Comparison of ENCODE assay signal across 8 cellular contexts in the genomic region with DNA sequence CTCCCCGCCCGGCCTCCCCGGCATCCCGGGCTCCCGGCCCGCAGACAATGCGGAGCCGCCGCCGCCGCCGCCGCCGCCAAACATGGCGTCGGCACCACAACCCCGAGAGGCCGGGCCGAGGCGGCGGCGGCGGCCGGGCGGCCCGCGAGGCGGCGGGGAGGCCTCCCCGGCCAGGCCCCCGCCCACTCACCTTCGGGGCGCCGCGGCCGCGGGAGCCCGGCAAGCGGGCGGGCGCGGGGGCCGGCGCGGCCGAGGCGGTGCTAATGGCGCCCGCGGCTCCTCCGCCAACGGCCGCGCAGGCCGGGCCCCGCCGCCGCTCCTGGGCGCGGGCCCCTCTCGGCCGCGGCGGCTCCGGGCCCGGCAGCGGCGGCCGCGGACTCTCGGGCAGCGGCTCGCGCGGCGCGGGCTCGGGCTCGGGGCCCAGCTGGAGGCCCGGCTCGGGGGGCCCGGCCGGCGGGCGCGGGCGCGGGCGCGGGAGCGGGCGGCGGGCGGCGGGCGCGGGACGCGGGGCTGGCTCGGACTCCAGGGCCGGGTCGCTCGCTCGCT. TPM values are rescaled to one million over a fixed set of nuclear protein-coding genes. Genes with fewer than 3 reads are reported as not detected.
A peak's percentile ranks its signal among the peaks of the same experiment; 100 is the strongest.
DNase-seq lines count a peak whose midpoint lies in the region; ATAC-seq, FAIRE-seq and TF ChIP-seq lines count a peak whose summit lies in the region.

No MANE protein-coding gene starts in this region.

- no peak overlapping the region for H3K56ac ChIP-seq in H1 (replicated peaks; ENCODE audit: insufficient read length, low read depth, low read length)

- H4K20me1 ChIP-seq in OCI-LY7 (ENCODE audit: insufficient read depth, low read length) (peaks cover 15% of the 10 kb centered on the region; the same call in 1 of the 2 replicates), H1 (replicated peaks in 1 of 2; ENCODE audit: control insufficient read depth in 1 of 2, insufficient read depth in 2 of 2, low read length in 2 of 2) (peaks cover 34 to 35% of the 10 kb centered on the region in 2 experiments)

- no peak overlapping the region for H3K4ac ChIP-seq in H1 (replicated peaks; ENCODE audit: insufficient read length, low read depth, low read length)

- no peak overlapping the region for H3K18ac ChIP-seq in H1 (ENCODE audit: extremely low read depth, low read length)

- H2BK20ac ChIP-seq in H1 (ENCODE audit: low read length), result no peak overlapping the region

- peaks cover 32% of the 10 kb centered on the region for H3K36me3 ChIP-seq in OCI-LY7 (ENCODE audit: insufficient read depth, low read length)
- H3K36me3 ChIP-seq in H1 (ENCODE audit: control insufficient read depth in 2 of 4, insufficient read depth in 4 of 4, low read length in 3 of 4), result peaks cover 12 to 21% (median 15%) of the 10 kb centered on the region in 4 experiments
- peaks cover 17% of the 10 kb centered on the region for H3K36me3 ChIP-seq in neutrophil

- 0% methylated on average over 6 of the region's 104 CpGs; no CpG with 5 or more reads in 1 of the 2 experiments for WGBS in H1 (ENCODE audit: extremely low coverage in 1 of 2, insufficient coverage in 1 of 2, insufficient read length in 1 of 2, insufficient replicate concordance in 2 of 2, low coverage in 1 of 2, low lambda C conversion rate in 2 of 2, missing lambda C conversion rate in 1 of 2), 2 experiments

- no peak for TF ChIP-seq EP300 in H1 (IDR thresholded peaks at IDR 0.05; ENCODE audit: borderline replicate concordance in 1 of 2, low read depth in 2 of 2, low read length in 2 of 2)

- H3K79me1 ChIP-seq in H1 (ENCODE audit: low read depth, low read length), result peaks cover 23% of the 10 kb centered on the region

- H2BK12ac ChIP-seq in H1 (ENCODE audit: low read depth, low read length), result no peak overlapping the region

- H3K27me3 ChIP-seq in H1 (replicated peaks in 1 of 4; ENCODE audit: control insufficient read depth in 3 of 4, extremely low read depth in 1 of 4, insufficient read depth in 3 of 4, low read length in 3 of 4) (no peaks in the 10 kb centered on the region; a peak in 1 of 7 replicates), neutrophil (no peaks in the 10 kb centered on the region)

- H3K4me3 ChIP-seq in OCI-LY7 (ENCODE audit: low read depth, low read length, poor library complexity, severe bottlenecking), result peak overlapping the region; percentile 78
- peak overlapping the region in 3 of 4 experiments; percentile 66 to 87 (median 66); a peak in 5 of 8 replicates for H3K4me3 ChIP-seq in H1 (ENCODE audit: extremely low read depth in 1 of 4, insufficient read depth in 2 of 4, low read depth in 3 of 4, low read length in 4 of 4)
- H3K4me3 ChIP-seq in neutrophil (ENCODE audit: low read depth in 1 of 2, low read length in 1 of 2), result peak overlapping the region; percentile 75 to 76

- H3K4me1 ChIP-seq in OCI-LY7 (ENCODE audit: insufficient read depth, low read length, poor library complexity, severe bottlenecking), result peaks cover 38% of the 10 kb centered on the region
- H3K4me1 ChIP-seq in H1 (replicated peaks in 1 of 4; ENCODE audit: control insufficient read depth in 3 of 4, insufficient read depth in 4 of 4, low read length in 3 of 4), result peaks cover 0 to 9% (median 7%) of the 10 kb centered on the region in 4 experiments; a peak in 5 of 7 replicates
- peaks cover 20 to 26% of the 10 kb centered on the region in 2 experiments for H3K4me1 ChIP-seq in neutrophil (ENCODE audit: control insufficient read depth in 1 of 2, insufficient read depth in 1 of 2, low read depth in 1 of 2, low read length in 1 of 2)

- H3K9me3 ChIP-seq in OCI-LY7 (ENCODE audit: low read length) (no peaks in the 10 kb centered on the region), H1 (ENCODE audit: insufficient read depth in 2 of 2, low read depth in 1 of 2, low read length in 1 of 2) (peaks cover 22 to 26% of the 10 kb centered on the region in 2 experiments), neutrophil (no peaks in the 10 kb centered on the region)

- peak overlapping the region; percentile 61 for H3K27ac ChIP-seq in OCI-LY7 (ENCODE audit: low read depth, low read length, poor library complexity, severe bottlenecking)
- no peak overlapping the region for H3K27ac ChIP-seq in H1 (ENCODE audit: low read depth, low read length)
- peak overlapping the region; percentile 86 for H3K27ac ChIP-seq in neutrophil

- no peak overlapping the region for H4K91ac ChIP-seq in H1 (replicated peaks; ENCODE audit: insufficient read length, low read length)

- no peak for TF ChIP-seq CTCF in OCI-LY7 (conservative IDR thresholded peaks at IDR 0.05; ENCODE audit: low read length)
- no peak for TF ChIP-seq CTCF in H1 (IDR thresholded peaks at IDR 0.05; ENCODE audit: control extremely low read depth in 1 of 3, insufficient read depth in 1 of 3, low read depth in 1 of 3, low read length in 3 of 3)
- no peak for TF ChIP-seq CTCF in neutrophil (IDR thresholded peaks at IDR 0.05)

- H3K9ac ChIP-seq in H1 (replicated peaks in 1 of 4; ENCODE audit: extremely low read depth in 1 of 4, low read depth in 3 of 4, low read length in 3 of 4), result peak overlapping the region in 2 of 4 experiments; percentile 74 to 89; a peak in 3 of 7 replicates

- H3K14ac ChIP-seq in H1 (ENCODE audit: insufficient read length), result no peak overlapping the region

- ATAC-seq in HG03460 (IDR thresholded peaks at IDR 0.05; ENCODE audit: unreplicated experiment), result no peak
- no peak for ATAC-seq in GM21576 (IDR thresholded peaks at IDR 0.05; ENCODE audit: unreplicated experiment)

- POLR2A ChIA-PET in OCI-LY7 (lab: Charles Lee) (no interaction called here), H1 (lab: Charles Lee; ENCODE audit: partially characterized antibody) (no interaction called here)

- no peak overlapping the region for H2BK120ac ChIP-seq in H1 (replicated peaks; ENCODE audit: low read depth, low read length)

- no peak overlapping the region for H2AK5ac ChIP-seq in H1 (ENCODE audit: low read depth, low read length)

- H3K9me2 ChIP-seq in OCI-LY7 (ENCODE audit: insufficient read depth, low read length), result no peaks in the 10 kb centered on the region

- FAIRE-seq in H1 (lab: Jason Lieb, UNC), result no peak

- H3K79me2 ChIP-seq in OCI-LY7 (ENCODE audit: insufficient read depth, low read depth, low read length) (peaks cover 41% of the 10 kb centered on the region), H1 (ENCODE audit: control insufficient read depth in 1 of 2, insufficient read depth in 2 of 2, low read length in 2 of 2) (peaks cover 19 to 46% of the 10 kb centered on the region in 2 experiments)

- H3K23me2 ChIP-seq in H1 (ENCODE audit: low read depth, low read length), result peaks cover 9% of the 10 kb centered on the region; the same call in 1 of the 2 replicates

- H3K4me2 ChIP-seq in OCI-LY7 (ENCODE audit: low read length) (peak overlapping the region; percentile 92), H1 (ENCODE audit: insufficient read depth in 1 of 2, low read depth in 2 of 2, low read length in 2 of 2) (peak overlapping the region; percentile 24 to 94; a peak in 3 of 4 replicates)

- CTCF ChIA-PET in OCI-LY7 (lab: Charles Lee; ENCODE audit: unreplicated experiment), result no interaction called here
- CTCF ChIA-PET in H1 (lab: Charles Lee; ENCODE audit: partially characterized antibody), result no interaction called here

- intact Hi-C loops in OCI-LY7 (cut with micrococcal nuclease; ENCODE audit: unreplicated experiment), result loop anchor here (2.0 kb wide), 1 partner anchor 25 kb away; a partner anchor contains a TSS

- H2BK5ac ChIP-seq in H1 (ENCODE audit: low read depth, low read length), result no peak overlapping the region

- BruUV-seq in OCI-LY7 (replicated peaks; lab: Mats Ljungman, UMichigan), result no TSS peak

- TF ChIP-seq POLR2A in H1 (IDR thresholded peaks at IDR 0.05; ENCODE audit: control extremely low read depth in 1 of 2, low read depth in 2 of 2, low read length in 2 of 2), result no peak; a peak in 1 of 3 replicates

- no peak overlapping the region for H4K5ac ChIP-seq in H1 (ENCODE audit: insufficient read length, low read depth, low read length)

- H4K8ac ChIP-seq in H1 (ENCODE audit: extremely low read depth, insufficient read depth, low read length), result peak overlapping the region; percentile 38; the same call in 1 of the 2 replicates

- TF ChIP-seq RAD21 in H1 (IDR thresholded peaks at IDR 0.05 in 1 of 2, conservative IDR thresholded peaks at IDR 0.05 in 1 of 2; ENCODE audit: low read depth in 2 of 2, low read length in 2 of 2), result no peak

- H2AFZ ChIP-seq in OCI-LY7 (ENCODE audit: low read length) (no peak overlapping the region), H1 (ENCODE audit: low read length) (no peak overlapping the region)

- peak; percentile 57 for DNase-seq in DMS53 (lab: John Stamatoyannopoulos, UW)
- DNase-seq in DMS53 treated with DMSO at 0.1 percent for 48 hours (lab: John Stamatoyannopoulos, UW; ENCODE audit: unreplicated experiment), result no peak
- no peak for DNase-seq in OCI-LY7 (ENCODE audit: low spot score)
- DNase-seq in H1 (ENCODE audit: low read depth in 1 of 2, low spot score in 2 of 2), result no peak
- no peak for DNase-seq in NAMALWA (ENCODE audit: low spot score)

- H3K23ac ChIP-seq in H1 (ENCODE audit: insufficient read length), result no peak overlapping the region

- no peak overlapping the region for H2BK15ac ChIP-seq in H1 (ENCODE audit: low read length)

TF ChIP-seq in H1, 55 proteins besides CTCF, POLR2A, EP300 and RAD21 (continues in another document):
- peak; percentile 46; the same call in 1 of the 2 replicates for TF ChIP-seq YY1 (IDR thresholded peaks at IDR 0.05; ENCODE audit: low read depth, low read length)

RNA-seq across cellular contexts. Expression of a gene that starts 0.3 kb away (rescaled TPM):
- 37.3 and 38.1 TPM in 2 replicates for total RNA-seq in OCI-LY7 (2014; rRNA removed; shearing (Covaris generic))
- total RNA-seq in OCI-LY7 (2022), result 46.6 and 47.3 TPM in 2 replicates
- 34.0 and 35.7 TPM in 2 replicates for total RNA-seq in H1 (2021; fragmentation: NEBNext Ultra II Directional; extraction: Animal tissue kit (Norgen Biotek cat#: 25700))
- 6.8 and 11.4 TPM in 2 replicates for polyA plus RNA-seq in H1 (2011; rRNA removed)
- polyA plus RNA-seq in H1 (2011; cell fraction: cytosol; rRNA removed), result 9.0 TPM
- polyA plus RNA-seq in H1 (2011; cell fraction: nucleus; rRNA removed), result 27.1 TPM
- polyA plus RNA-seq in H1 (2012, experiment 1 of 2), result 19.0 to 25.1 TPM (median 23.0 TPM) in 4 replicates
- 15.0 TPM for polyA plus RNA-seq in H1 (2012, experiment 2 of 2)
- polyA plus RNA-seq in H1 (2013, experiment 1 of 2), result 13.9 TPM
- polyA plus RNA-seq in H1 (2013, experiment 2 of 2), result 13.1 TPM
- polyA minus RNA-seq in H1 (2011; rRNA and poly(A)+ RNA removed), result 10.0 and 12.5 TPM in 2 replicates
- 20.6 TPM for polyA minus RNA-seq in H1 (2011; cell fraction: cytosol; rRNA and poly(A)+ RNA removed)
- 24.8 TPM for polyA minus RNA-seq in H1 (2011; cell fraction: nucleus; rRNA and poly(A)+ RNA removed)

RNA-seq across cellular contexts. Expression of a gene that starts 26.3 kb away (rescaled TPM):
- 27.8 and 30.4 TPM in 2 replicates for total RNA-seq in OCI-LY7 (2014; rRNA removed; shearing (Covaris generic))
- total RNA-seq in OCI-LY7 (2022), result 31.6 and 33.6 TPM in 2 replicates
- 28.3 TPM in 2 replicates for total RNA-seq in H1 (2021; fragmentation: NEBNext Ultra II Directional; extraction: Animal tissue kit (Norgen Biotek cat#: 25700))
- polyA plus RNA-seq in H1 (2011; rRNA removed), result 11.0 and 14.5 TPM in 2 replicates
- 10.6 TPM for polyA plus RNA-seq in H1 (2011; cell fraction: cytosol; rRNA removed)
- 15.8 TPM for polyA plus RNA-seq in H1 (2011; cell fraction: nucleus; rRNA removed)
- polyA plus RNA-seq in H1 (2012, experiment 1 of 2), result 15.1 to 18.5 TPM (median 17.5 TPM) in 4 replicates
- polyA plus RNA-seq in H1 (2012, experiment 2 of 2), result 7.3 TPM
- polyA plus RNA-seq in H1 (2013, experiment 1 of 2), result 14.2 TPM
- 14.2 TPM for polyA plus RNA-seq in H1 (2013, experiment 2 of 2)
- polyA minus RNA-seq in H1 (2011; rRNA and poly(A)+ RNA removed), result 12.9 and 14.6 TPM in 2 replicates
- polyA minus RNA-seq in H1 (2011; cell fraction: cytosol; rRNA and poly(A)+ RNA removed), result 16.2 TPM
- 14.9 TPM for polyA minus RNA-seq in H1 (2011; cell fraction: nucleus; rRNA and poly(A)+ RNA removed)
